In the genomic region with DNA sequence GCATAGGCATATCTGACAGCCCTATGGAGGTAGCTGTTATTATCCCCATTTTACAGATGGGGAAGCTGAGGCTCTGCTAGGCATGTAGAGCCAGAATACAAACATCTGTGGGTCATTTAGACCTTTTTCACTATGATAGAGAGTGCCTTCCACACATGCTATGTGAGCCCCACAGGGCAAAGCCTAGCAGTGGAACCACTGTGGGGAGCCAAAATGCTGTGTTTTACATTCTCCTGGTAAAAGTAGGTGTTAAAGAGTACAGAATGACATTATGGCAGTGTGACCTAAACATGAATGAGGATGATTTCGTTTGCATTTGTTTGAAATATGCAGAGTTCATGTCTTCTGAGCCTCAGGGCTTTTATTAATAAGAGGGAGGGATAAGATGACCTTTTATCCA, we compare ENCODE assay signal across 1 cellular context.
TF ChIP-seq lines count a peak whose summit lies in the region.

No MANE protein-coding gene starts in this region.

TF ChIP-seq in K562, 482 proteins besides CTCF, POLR2A, EP300 and RAD21 (continued from another document):
- no peak for TF ChIP-seq HOXB6 (CRISPR knock-in tag; IDR thresholded peaks at IDR 0.05; ENCODE audit: borderline replicate concordance)
- peak; percentile 21 for TF ChIP-seq RBM25 (IDR thresholded peaks at IDR 0.05; ENCODE audit: low read depth, low read length, severe bottlenecking)
- TF ChIP-seq, protein P1, sequence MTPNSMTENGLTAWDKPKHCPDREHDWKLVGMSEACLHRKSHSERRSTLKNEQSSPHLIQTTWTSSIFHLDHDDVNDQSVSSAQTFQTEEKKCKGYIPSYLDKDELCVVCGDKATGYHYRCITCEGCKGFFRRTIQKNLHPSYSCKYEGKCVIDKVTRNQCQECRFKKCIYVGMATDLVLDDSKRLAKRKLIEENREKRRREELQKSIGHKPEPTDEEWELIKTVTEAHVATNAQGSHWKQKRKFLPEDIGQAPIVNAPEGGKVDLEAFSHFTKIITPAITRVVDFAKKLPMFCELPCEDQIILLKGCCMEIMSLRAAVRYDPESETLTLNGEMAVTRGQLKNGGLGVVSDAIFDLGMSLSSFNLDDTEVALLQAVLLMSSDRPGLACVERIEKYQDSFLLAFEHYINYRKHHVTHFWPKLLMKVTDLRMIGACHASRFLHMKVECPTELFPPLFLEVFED (CRISPR knock-in tag; conservative IDR thresholded peaks at IDR 0.05), result no peak
